9 cellular contexts compared by ENCODE assay signal in the genomic region with DNA sequence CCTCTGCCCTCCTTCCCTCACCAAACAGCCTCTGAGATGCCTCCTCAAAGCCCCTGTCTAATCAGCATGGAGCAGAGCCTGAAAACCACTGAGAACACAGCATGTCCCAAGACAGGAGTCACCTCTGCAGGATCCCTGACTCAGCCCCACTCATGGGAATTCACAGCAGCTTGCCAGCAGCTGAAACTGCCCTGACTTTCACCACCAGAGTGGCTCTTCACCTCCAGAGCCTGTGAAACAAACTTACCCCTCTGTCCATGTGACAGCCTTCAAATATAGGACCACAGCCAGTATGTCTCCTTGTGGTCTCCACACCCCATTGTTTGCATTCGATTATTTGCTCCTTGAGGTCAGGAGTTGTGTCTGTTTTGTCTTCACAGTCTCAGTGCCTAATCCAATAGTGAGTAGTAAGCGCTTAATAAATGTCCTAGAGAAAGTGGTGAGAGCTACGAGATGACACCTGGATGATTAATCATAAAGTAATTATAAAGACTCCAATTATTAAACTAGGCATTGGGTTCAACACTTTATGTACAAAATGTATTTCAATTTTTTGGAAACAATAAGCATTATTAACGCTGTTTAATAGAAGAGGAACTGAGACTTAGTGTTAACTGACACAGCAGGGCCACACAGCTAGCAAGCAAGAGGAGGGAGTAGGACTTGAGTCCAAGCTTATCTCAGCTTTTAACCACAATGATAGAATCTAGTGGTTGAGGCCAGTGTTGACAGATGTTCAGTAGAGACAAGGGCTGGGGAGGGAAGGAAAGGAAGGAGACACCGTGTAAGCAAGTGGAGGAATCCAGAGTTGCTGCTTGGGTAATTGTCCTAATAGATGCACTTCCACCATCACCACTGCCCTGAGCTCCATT.
DNase-seq lines count a peak whose midpoint lies in the region; ATAC-seq, FAIRE-seq and TF ChIP-seq lines count a peak whose summit lies in the region.
"Had no signal": no experiment of that assay in that cellular context is flagged by ENCODE, and none has a peak within 500 bp of the region (broad histone marks: within the 10 kb centered on the region; RNA-seq: fewer than 3 reads in every experiment).

No MANE protein-coding gene starts in this region.

- DNase-seq in NB4 (ENCODE audit: low read depth) (peak; percentile 96), lower lobe of right lung (no peak), ACHN (no peak), D721Med (ENCODE audit: insufficient read length, low spot score) (no peak), body of pancreas (no peak)

- H3K27me3 ChIP-seq in lower lobe of right lung (ENCODE audit: low read depth): peaks cover 5% of the 10 kb centered on the region
- H3K27me3 ChIP-seq in body of pancreas: no peaks in the 10 kb centered on the region

- TF ChIP-seq CTCF in NB4 (IDR thresholded peaks at IDR 0.05; ENCODE audit: low read depth, low read length) (no peak), lower lobe of right lung (IDR thresholded peaks at IDR 0.05) (no peak), D721Med (IDR thresholded peaks at IDR 0.05; ENCODE audit: insufficient read depth, missing control alignments) (no peak), body of pancreas (IDR thresholded peaks at IDR 0.05) (no peak)

- no peak overlapping the region for H3K27ac ChIP-seq in lower lobe of right lung
- H3K27ac ChIP-seq in body of pancreas: no peak overlapping the region

- ATAC-seq in GM18868 (IDR thresholded peaks at IDR 0.05; ENCODE audit: unreplicated experiment) (peak; percentile 63), HG02678 (IDR thresholded peaks at IDR 0.05; ENCODE audit: unreplicated experiment) (peak; percentile 67), lower lobe of right lung (peak; percentile 35 to 66), HG03439 (IDR thresholded peaks at IDR 0.05; ENCODE audit: unreplicated experiment) (no peak), body of pancreas (no peak)
- ATAC-seq: Panc1 had no signal

- H3K4me1 ChIP-seq in lower lobe of right lung (peaks cover 16% of the 10 kb centered on the region), body of pancreas (no peaks in the 10 kb centered on the region)

- H3K9me3 ChIP-seq in lower lobe of right lung (no peaks in the 10 kb centered on the region), body of pancreas (no peaks in the 10 kb centered on the region)

- H3K4me3 ChIP-seq in NB4 (ENCODE audit: low read depth, low read length): no peak overlapping the region
- no peak overlapping the region for H3K4me3 ChIP-seq in lower lobe of right lung
- H3K4me3 ChIP-seq in body of pancreas: no peak overlapping the region

- FAIRE-seq in D721Med (lab: Jason Lieb, UNC): no peak

- H3K36me3 ChIP-seq in lower lobe of right lung (no peaks in the 10 kb centered on the region), body of pancreas (replicated peaks in 1 of 2; ENCODE audit: insufficient read depth in 1 of 2, low read depth in 2 of 2) (no peaks in the 10 kb centered on the region)

- in situ Hi-C loops in ACHN (cut with HindIII; ENCODE audit: low pct_ligation_motif_present, low pct_unique_long_range_greater_than_20kb, low sequenced_read_pairs): no loop called here

- intact Hi-C loops in lower lobe of right lung (cut with DNase I) (no loop called here), body of pancreas (cut with DNase I) (no loop called here)

- TF ChIP-seq POLR2A in NB4 (IDR thresholded peaks at IDR 0.05; ENCODE audit: extremely low read depth, insufficient read length): no peak
- TF ChIP-seq POLR2A in body of pancreas (IDR thresholded peaks at IDR 0.05): no peak

- WGBS in body of pancreas, 2 donors: 67 to 69% methylated on average over 5 of the region's 5 CpGs

Comparison
In these comparisons a context has a peak if more than half of its experiments do, and no peak if none do; other contexts are left out.
1. ATAC-seq: peak in GM18868 (single experiment), HG02678 (single experiment) and lower lobe of right lung (2 of 2); none in HG03439 (single experiment) and body of pancreas (single experiment).